ENCODE assay signal across 2 cellular contexts in the genomic region with DNA sequence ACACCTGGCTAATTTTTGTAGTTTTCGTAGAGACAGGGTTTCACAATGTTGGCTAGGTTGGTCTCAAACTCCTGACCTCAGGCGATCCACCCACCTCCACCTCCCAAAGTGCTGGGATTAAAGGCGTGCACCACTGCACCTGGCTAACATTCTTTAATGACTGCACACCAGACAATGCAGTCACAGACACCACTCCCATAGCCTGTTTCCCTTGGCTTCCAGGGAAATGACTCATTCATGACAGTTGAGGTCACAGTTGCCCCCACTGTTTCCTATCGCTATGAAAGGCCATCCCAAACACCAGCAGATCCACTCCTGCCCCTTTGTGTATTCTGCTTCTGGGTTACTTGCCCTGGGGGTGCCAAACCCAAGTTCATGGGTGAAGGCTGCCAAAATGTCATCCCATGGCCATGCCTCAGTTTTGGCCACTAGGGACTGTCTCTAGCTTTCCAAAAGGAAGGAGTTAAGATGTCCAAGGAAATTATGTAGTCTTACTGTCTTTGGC.
A peak's percentile ranks its signal among the peaks of the same experiment; 100 is the strongest.
TF ChIP-seq lines count a peak whose summit lies in the region.

No MANE protein-coding gene starts in this region.

TF ChIP-seq in SK-N-SH, 30 proteins besides CTCF, POLR2A, EP300 and RAD21 (continued from another document):
- no peak for TF ChIP-seq CHD2 (IDR thresholded peaks at IDR 0.05; ENCODE audit: low read length, partially characterized antibody)
- TF ChIP-seq JUND (IDR thresholded peaks at IDR 0.05): peak; percentile 37; the same call in 1 of the 2 replicates
TF ChIP-seq in SK-N-SH: peak in this region for 3.

TF ChIP-seq in SK-N-SH treated with all-trans-retinoic acid at 6 μM for 48 hours, 23 proteins besides CTCF, POLR2A, EP300 and RAD21 (continued from another document):
- TF ChIP-seq, protein P1, sequence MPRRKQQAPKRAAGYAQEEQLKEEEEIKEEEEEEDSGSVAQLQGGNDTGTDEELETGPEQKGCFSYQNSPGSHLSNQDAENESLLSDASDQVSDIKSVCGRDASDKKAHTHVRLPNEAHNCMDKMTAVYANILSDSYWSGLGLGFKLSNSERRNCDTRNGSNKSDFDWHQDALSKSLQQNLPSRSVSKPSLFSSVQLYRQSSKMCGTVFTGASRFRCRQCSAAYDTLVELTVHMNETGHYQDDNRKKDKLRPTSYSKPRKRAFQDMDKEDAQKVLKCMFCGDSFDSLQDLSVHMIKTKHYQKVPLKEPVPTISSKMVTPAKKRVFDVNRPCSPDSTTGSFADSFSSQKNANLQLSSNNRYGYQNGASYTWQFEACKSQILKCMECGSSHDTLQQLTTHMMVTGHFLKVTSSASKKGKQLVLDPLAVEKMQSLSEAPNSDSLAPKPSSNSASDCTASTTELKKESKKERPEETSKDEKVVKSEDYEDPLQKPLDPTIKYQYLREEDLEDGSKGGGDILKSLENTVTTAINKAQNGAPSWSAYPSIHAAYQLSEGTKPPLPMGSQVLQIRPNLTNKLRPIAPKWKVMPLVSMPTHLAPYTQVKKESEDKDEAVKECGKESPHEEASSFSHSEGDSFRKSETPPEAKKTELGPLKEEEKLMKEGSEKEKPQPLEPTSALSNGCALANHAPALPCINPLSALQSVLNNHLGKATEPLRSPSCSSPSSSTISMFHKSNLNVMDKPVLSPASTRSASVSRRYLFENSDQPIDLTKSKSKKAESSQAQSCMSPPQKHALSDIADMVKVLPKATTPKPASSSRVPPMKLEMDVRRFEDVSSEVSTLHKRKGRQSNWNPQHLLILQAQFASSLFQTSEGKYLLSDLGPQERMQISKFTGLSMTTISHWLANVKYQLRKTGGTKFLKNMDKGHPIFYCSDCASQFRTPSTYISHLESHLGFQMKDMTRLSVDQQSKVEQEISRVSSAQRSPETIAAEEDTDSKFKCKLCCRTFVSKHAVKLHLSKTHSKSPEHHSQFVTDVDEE (CRISPR knock-in tag; IDR thresholded peaks at IDR 0.05): no peak
- TF ChIP-seq ZNF8 (CRISPR knock-in tag; IDR thresholded peaks at IDR 0.05) (no peak), SNAI2 (CRISPR knock-in tag; IDR thresholded peaks at IDR 0.05) (no peak), ZC3H10 (CRISPR knock-in tag; IDR thresholded peaks at IDR 0.05) (no peak), OSR1 (CRISPR knock-in tag; IDR thresholded peaks at IDR 0.05) (no peak), ZNF70 (CRISPR knock-in tag; IDR thresholded peaks at IDR 0.05) (no peak), TCF4 (CRISPR knock-in tag; IDR thresholded peaks at IDR 0.05; ENCODE audit: borderline replicate concordance) (no peak), ZFP30 (CRISPR knock-in tag; IDR thresholded peaks at IDR 0.05) (no peak), ZFP3 (CRISPR knock-in tag; IDR thresholded peaks at IDR 0.05) (no peak)
- TF ChIP-seq, protein P2, sequence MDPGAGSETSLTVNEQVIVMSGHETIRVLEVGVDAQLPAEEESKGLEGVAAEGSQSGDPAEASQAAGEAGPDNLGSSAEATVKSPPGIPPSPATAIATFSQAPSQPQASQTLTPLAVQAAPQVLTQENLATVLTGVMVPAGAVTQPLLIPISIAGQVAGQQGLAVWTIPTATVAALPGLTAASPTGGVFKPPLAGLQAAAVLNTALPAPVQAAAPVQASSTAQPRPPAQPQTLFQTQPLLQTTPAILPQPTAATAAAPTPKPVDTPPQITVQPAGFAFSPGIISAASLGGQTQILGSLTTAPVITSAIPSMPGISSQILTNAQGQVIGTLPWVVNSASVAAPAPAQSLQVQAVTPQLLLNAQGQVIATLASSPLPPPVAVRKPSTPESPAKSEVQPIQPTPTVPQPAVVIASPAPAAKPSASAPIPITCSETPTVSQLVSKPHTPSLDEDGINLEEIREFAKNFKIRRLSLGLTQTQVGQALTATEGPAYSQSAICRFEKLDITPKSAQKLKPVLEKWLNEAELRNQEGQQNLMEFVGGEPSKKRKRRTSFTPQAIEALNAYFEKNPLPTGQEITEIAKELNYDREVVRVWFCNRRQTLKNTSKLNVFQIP (CRISPR knock-in tag; IDR thresholded peaks at IDR 0.05; ENCODE audit: borderline replicate concordance, low read depth): no peak
